In genomic region chr4:2793920-2794706, GRCh38 we compare ENCODE assay signal across 8 cellular contexts. TPM values are rescaled to one million over a fixed set of nuclear protein-coding genes. Genes with fewer than 3 reads are reported as not detected.
DNase-seq lines count a peak whose midpoint lies in the region; ATAC-seq and TF ChIP-seq lines count a peak whose summit lies in the region.

No MANE protein-coding gene starts in this region.

- no peaks in the 10 kb centered on the region for H3K36me3 Mint-ChIP-seq in endodermal cell (ENCODE audit: low read depth)
- no peaks in the 10 kb centered on the region for H3K36me3 Mint-ChIP-seq in naive thymus-derived CD4-positive, alpha-beta T cell

- no peaks in the 10 kb centered on the region for H3K36me3 ChIP-seq in endodermal cell (ENCODE audit: control insufficient read depth, insufficient read depth, low read length)
- H3K36me3 ChIP-seq in naive thymus-derived CD4-positive, alpha-beta T cell (ENCODE audit: control insufficient read depth in 2 of 3, insufficient read depth in 3 of 3, low read length in 3 of 3): no peaks in the 10 kb centered on the region

- WGBS in endodermal cell (ENCODE audit: insufficient coverage in 1 of 2, insufficient read length in 1 of 2), 2 experiments: 89 to 94% methylated on average over 5 to 14 of the region's 14 CpGs

- peaks cover 6% of the 10 kb centered on the region for H3K4me1 Mint-ChIP-seq in endodermal cell
- H3K4me1 Mint-ChIP-seq in naive thymus-derived CD4-positive, alpha-beta T cell: peaks cover 39 to 64% (median 51%) of the 10 kb centered on the region in 7 donors

- peaks cover 36% of the 10 kb centered on the region for H3K27me3 Mint-ChIP-seq in endodermal cell (ENCODE audit: insufficient read depth)
- H3K27me3 Mint-ChIP-seq in naive thymus-derived CD4-positive, alpha-beta T cell: no peaks in the 10 kb centered on the region

- no peaks in the 10 kb centered on the region for H3K9me3 Mint-ChIP-seq in endodermal cell
- H3K9me3 Mint-ChIP-seq in naive thymus-derived CD4-positive, alpha-beta T cell: no peaks in the 10 kb centered on the region

- H3K9me3 ChIP-seq in endodermal cell (ENCODE audit: control insufficient read depth, low read length): no peaks in the 10 kb centered on the region
- no peaks in the 10 kb centered on the region for H3K9me3 ChIP-seq in naive thymus-derived CD4-positive, alpha-beta T cell (ENCODE audit: control insufficient read depth in 2 of 3, low read length in 3 of 3)

- H3K4me3 ChIP-seq in endodermal cell (ENCODE audit: low read length): no peak overlapping the region
- peak overlapping the region; percentile 58 for H3K4me3 ChIP-seq in naive thymus-derived CD4-positive, alpha-beta T cell (ENCODE audit: low read length)

- POLR2A ChIA-PET in naive thymus-derived CD4-positive, alpha-beta T cell (lab: Charles Lee): interaction anchor here (0.7 to 1.5 kb wide), 3 partner anchors 17 to 47 kb away, joined by 3 to 6 read pairs (median 4); no protein-coding TSS in a partner anchor

- H3K4me3 Mint-ChIP-seq in endodermal cell: peak overlapping the region; percentile 50
- H3K4me3 Mint-ChIP-seq in naive thymus-derived CD4-positive, alpha-beta T cell: peak overlapping the region; percentile 78 to 88 (median 86)

- ATAC-seq in naive thymus-derived CD4-positive, alpha-beta T cell: no peak
- no peak for ATAC-seq in HG02678 (IDR thresholded peaks at IDR 0.05; ENCODE audit: unreplicated experiment)

- intact Hi-C loops in naive thymus-derived CD4-positive, alpha-beta T cell (cut with micrococcal nuclease): no loop called here

- peak; percentile 15 for DNase-seq in NCI-H1092 treated with DMSO at 0.1 percent for 48 hours (lab: John Stamatoyannopoulos, UW)
- no peak for DNase-seq in NCI-H1092 (lab: John Stamatoyannopoulos, UW)
- peak; percentile 45 for DNase-seq in SKM-1 treated with dmso at 0.1 percent for 144 hours (lab: John Stamatoyannopoulos, UW; ENCODE audit: unreplicated experiment)
- peak; percentile 58 for DNase-seq in endodermal cell
- DNase-seq in naive thymus-derived CD4-positive, alpha-beta T cell: no peak
- DNase-seq in RPMI8226: no peak
- no peak for DNase-seq in AG20443 (ENCODE audit: low spot score)

- TF ChIP-seq CTCF in endodermal cell (conservative IDR thresholded peaks at IDR 0.05): no peak

- no peak overlapping the region for H3K9ac ChIP-seq in endodermal cell (ENCODE audit: extremely low read depth, low read length, poor library complexity, severe bottlenecking)

- H3K27ac Mint-ChIP-seq in endodermal cell: no peak overlapping the region
- peak overlapping the region in 6 of 9 donors; percentile 40 to 88 (median 62) for H3K27ac Mint-ChIP-seq in naive thymus-derived CD4-positive, alpha-beta T cell

- CTCF ChIA-PET in naive thymus-derived CD4-positive, alpha-beta T cell (lab: Charles Lee): no interaction called here

- no peak overlapping the region for H3K27ac ChIP-seq in endodermal cell (ENCODE audit: low read depth, low read length)
- no peak overlapping the region for H3K27ac ChIP-seq in naive thymus-derived CD4-positive, alpha-beta T cell (ENCODE audit: low read depth, low read length)

- H3K4me1 ChIP-seq in endodermal cell (ENCODE audit: control insufficient read depth, insufficient read depth, low read length): peaks cover 5% of the 10 kb centered on the region
- H3K4me1 ChIP-seq in naive thymus-derived CD4-positive, alpha-beta T cell (ENCODE audit: control insufficient read depth in 2 of 2, insufficient read depth in 2 of 2, low read length in 2 of 2): peaks cover 22 to 37% of the 10 kb centered on the region in 2 donors

- peaks cover 15% of the 10 kb centered on the region for H3K27me3 ChIP-seq in endodermal cell (ENCODE audit: control insufficient read depth, insufficient read depth, low read length, poor library complexity, severe bottlenecking)
- H3K27me3 ChIP-seq in naive thymus-derived CD4-positive, alpha-beta T cell (ENCODE audit: control insufficient read depth in 2 of 2, insufficient read depth in 2 of 2, low read length in 2 of 2): no peaks in the 10 kb centered on the region

RNA-seq across cellular contexts. Expression of gene SH3BP2, which starts 1.2 kb away (rescaled TPM):
- 10 to 100 TPM; 40.5 to 43.8 TPM for total RNA-seq in endodermal cell
- 28.2 TPM for polyA plus RNA-seq in endodermal cell (2013, experiment 1 of 2)
- 21.3 TPM for polyA plus RNA-seq in endodermal cell (2013, experiment 2 of 2)
- total RNA-seq in naive thymus-derived CD4-positive, alpha-beta T cell: 100 to 1,000 TPM in 1 of 5 experiments, 10 to 100 TPM in 4; 22.7 to 269 (median 59.6) TPM
- 10 to 100 TPM in 1 of 2 donors, 1 to 10 TPM in 1; 5.9 to 11.3 TPM for polyA plus RNA-seq in naive thymus-derived CD4-positive, alpha-beta T cell

RNA-seq across cellular contexts. Expression of gene TNIP2, which starts 38.0 kb away (rescaled TPM):
- 10 to 100 TPM; 33.1 to 36.5 TPM for total RNA-seq in endodermal cell
- polyA plus RNA-seq in endodermal cell (2013, experiment 1 of 2): 23.3 TPM
- polyA plus RNA-seq in endodermal cell (2013, experiment 2 of 2): 22.1 TPM
- 10 to 100 TPM; 39.4 to 56.0 (median 43.6) TPM for total RNA-seq in naive thymus-derived CD4-positive, alpha-beta T cell
- polyA plus RNA-seq in naive thymus-derived CD4-positive, alpha-beta T cell: 10 to 100 TPM; 33.6 to 55.3 TPM

RNA-seq across cellular contexts. Expression of gene ADD1, which starts 49.5 kb away (rescaled TPM):
- 100 to 1,000 TPM; 231 to 257 TPM for total RNA-seq in endodermal cell
- polyA plus RNA-seq in endodermal cell (2013, experiment 1 of 2): 244 TPM
- 230 TPM for polyA plus RNA-seq in endodermal cell (2013, experiment 2 of 2)
- 100 to 1,000 TPM; 211 to 300 (median 282) TPM for total RNA-seq in naive thymus-derived CD4-positive, alpha-beta T cell
- 100 to 1,000 TPM; 152 to 164 TPM for polyA plus RNA-seq in naive thymus-derived CD4-positive, alpha-beta T cell

Comparison
In these comparisons a context has a peak if more than half of its experiments do, and no peak if none do; other contexts are left out.
1. DNase-seq: peak in NCI-H1092 treated with DMSO at 0.1 percent for 48 hours (single experiment), SKM-1 treated with dmso at 0.1 percent for 144 hours (single experiment) and endodermal cell (single experiment); none in NCI-H1092 (single experiment), naive thymus-derived CD4-positive, alpha-beta T cell (0 of 9), RPMI8226 (single experiment) and AG20443 (single experiment).